ENCODE assay signal across 16 cellular contexts in the genomic region with DNA sequence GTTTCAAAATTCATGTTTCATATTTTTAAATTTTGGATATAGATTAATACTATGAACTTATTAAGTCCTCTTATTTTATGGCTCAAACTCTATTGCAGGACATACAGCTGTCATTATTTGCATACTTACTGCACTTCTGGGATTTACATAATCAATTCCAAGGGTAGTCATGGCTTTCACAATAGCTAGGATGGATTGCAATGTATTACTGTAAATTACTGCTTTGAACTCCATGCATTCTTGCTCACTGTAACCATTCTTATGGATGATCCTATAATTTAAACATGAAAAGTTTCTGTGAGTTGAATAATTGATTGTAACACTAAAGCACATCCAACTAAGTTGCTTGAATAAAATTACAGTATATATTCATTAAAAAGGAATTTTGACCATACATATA. TPM values are rescaled to one million over a fixed set of nuclear protein-coding genes. Genes with fewer than 3 reads are reported as not detected.
"Had no signal": no experiment of that assay in that cellular context is flagged by ENCODE, and none has a peak within 500 bp of the region (broad histone marks: within the 10 kb centered on the region; RNA-seq: fewer than 3 reads in every experiment).

No MANE protein-coding gene starts in this region.

- H3K36me3 ChIP-seq: breast epithelium, lower lobe of right lung, neutrophil, upper lobe of right lung had no signal

- DNase-seq: activated CD4-positive, alpha-beta memory T cell treated with anti-CD3 and anti-CD28 coated beads for 36 hours; activated CD4-positive, CD25-positive, alpha-beta regulatory T cell treated with anti-CD3 and anti-CD28 coated beads, Interleukin-2, amount 50 U/mL, for 72 hours; activated gamma-delta T cell; activated T-cell treated with anti-CD3 and anti-CD28 coated beads, Interleukin-2, amount 50 U/mL, for 4 hours; anterior cingulate cortex; lower lobe of right lung; naive B cell; right cardiac atrium; stimulated activated CD4-positive, alpha-beta T cell treated with anti-CD3 and anti-CD28 coated beads, Interleukin-2, amount 100 ng/mL, for 24 hours; stimulated activated naive B cell treated with anti-CD40 and anti-IgM and Interleukin-4, amounts not matched to agents 10 μg/mL and 1 μg/mL and 100 μg/mL, for 72 hours; upper lobe of right lung had no signal

- H3K4me3 ChIP-seq: breast epithelium, hepatocyte, lower lobe of right lung, upper lobe of right lung had no signal

- H2AFZ ChIP-seq: hepatocyte had no signal

- H3K9me3 ChIP-seq: breast epithelium, lower lobe of right lung, neutrophil, upper lobe of right lung had no signal

- H3K27me3 ChIP-seq: breast epithelium, hepatocyte, neutrophil, upper lobe of right lung had no signal

- ATAC-seq: activated T-cell treated with anti-CD3 and anti-CD28 coated beads, Interleukin-2, amount 50 U/mL, for 4 hours; lower lobe of right lung; right cardiac atrium; stimulated activated naive B cell treated with anti-CD40 and anti-IgM and Interleukin-4, amounts not matched to agents 10 μg/mL and 1 μg/mL and 100 μg/mL, for 72 hours; upper lobe of right lung had no signal

- H3K4me1 ChIP-seq: breast epithelium, lower lobe of right lung, upper lobe of right lung had no signal

- H3K79me2 ChIP-seq: hepatocyte had no signal

- H3K27ac ChIP-seq: breast epithelium, hepatocyte, lower lobe of right lung, neutrophil, upper lobe of right lung had no signal

RNA-seq across cellular contexts. Expression of gene GNAT3, which starts 23.5 kb away (rescaled TPM):
- total RNA-seq: activated CD4-positive, alpha-beta memory T cell treated with anti-CD3 and anti-CD28 coated beads for 36 hours; activated T-cell treated with anti-CD3 and anti-CD28 coated beads, Interleukin-2, amount 50 U/mL, for 4 hours; breast epithelium; hepatocyte; lower lobe of right lung; posterior vena cava; right cardiac atrium; T-helper 2 cell treated with Interferon-gamma antibody and Interleukin-4, amounts not matched to agents 100 ng/mL and 5 ng/mL, for 36 hours; upper lobe of right lung had no signal
- polyA plus RNA-seq: hepatocyte, right cardiac atrium had no signal
